Comparison of ENCODE assay signal across 23 cellular contexts in the genomic region with DNA sequence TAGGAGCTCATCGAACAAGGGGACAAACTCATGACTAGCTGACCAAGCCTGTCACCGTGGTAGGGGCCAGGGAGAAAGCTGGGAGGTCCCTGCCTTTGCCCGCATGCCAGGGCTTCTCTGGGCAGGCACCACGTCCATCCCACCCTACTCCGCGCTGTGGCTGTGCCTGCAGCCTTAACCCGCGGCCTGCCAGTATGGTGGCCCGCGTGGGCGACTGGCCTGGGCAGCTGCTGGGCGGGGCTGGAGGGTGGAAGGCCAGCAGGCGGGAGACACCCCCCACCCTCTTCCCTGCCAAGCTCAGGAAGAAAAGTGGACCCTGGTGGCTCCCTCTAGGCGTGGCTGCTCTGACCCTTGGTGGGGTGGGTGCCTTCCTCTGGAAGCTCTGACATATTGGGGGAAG.
"Had no signal": no experiment of that assay in that cellular context is flagged by ENCODE, and none has a peak within 500 bp of the region (broad histone marks: within the 10 kb centered on the region; RNA-seq: fewer than 3 reads in every experiment).

No MANE protein-coding gene starts in this region.

- H3K27me3 Mint-ChIP-seq: activated naive CD8-positive, alpha-beta T cell treated with anti-CD3 and anti-CD28 coated beads for 36 hours; central memory CD8-positive, alpha-beta T cell; stimulated activated memory B cell treated with anti-CD40 and anti-IgM and Interleukin-4, amounts not matched to agents 10 μg/mL and 1 μg/mL and 100 μg/mL, for 72 hours had no signal

- H3K4me1 Mint-ChIP-seq: activated naive CD8-positive, alpha-beta T cell treated with anti-CD3 and anti-CD28 coated beads for 36 hours had no signal

- H3K9me3 Mint-ChIP-seq: activated CD4-positive, alpha-beta memory T cell treated with anti-CD3 and anti-CD28 coated beads for 36 hours; activated naive CD8-positive, alpha-beta T cell treated with anti-CD3 and anti-CD28 coated beads for 36 hours; central memory CD8-positive, alpha-beta T cell; endodermal cell; stimulated activated memory B cell treated with anti-CD40 and anti-IgM and Interleukin-4, amounts not matched to agents 10 μg/mL and 1 μg/mL and 100 μg/mL, for 72 hours had no signal

- H3K36me3 Mint-ChIP-seq: stimulated activated memory B cell treated with anti-CD40 and anti-IgM and Interleukin-4, amounts not matched to agents 10 μg/mL and 1 μg/mL and 100 μg/mL, for 72 hours had no signal

- H3K36me3 ChIP-seq: breast epithelium, colonic mucosa, gastroesophageal sphincter, stomach, suprapubic skin, tibial nerve had no signal

- H3K27ac ChIP-seq: breast epithelium, colonic mucosa, gastroesophageal sphincter, stomach, suprapubic skin had no signal

- H3K27ac Mint-ChIP-seq: activated CD4-positive, alpha-beta memory T cell treated with anti-CD3 and anti-CD28 coated beads for 36 hours; activated naive CD8-positive, alpha-beta T cell treated with anti-CD3 and anti-CD28 coated beads for 36 hours; endodermal cell; stimulated activated memory B cell treated with anti-CD40 and anti-IgM and Interleukin-4, amounts not matched to agents 10 μg/mL and 1 μg/mL and 100 μg/mL, for 72 hours had no signal

- H3K4me3 ChIP-seq: breast epithelium, colonic mucosa, gastroesophageal sphincter, stomach, suprapubic skin, tibial nerve had no signal

- H3K9me3 ChIP-seq: breast epithelium, colonic mucosa, gastroesophageal sphincter, stomach, suprapubic skin, tibial nerve had no signal

- H3K27me3 ChIP-seq: breast epithelium, colonic mucosa, gastroesophageal sphincter, suprapubic skin, tibial nerve had no signal

- DNase-seq: activated CD4-positive, alpha-beta memory T cell treated with anti-CD3 and anti-CD28 coated beads for 36 hours; activated CD4-positive, alpha-beta T cell treated with anti-CD3 and anti-CD28 coated beads for 1 hour; activated naive CD4-positive, alpha-beta T cell treated with Interleukin-2 at 50 U/mL for 16 hours; activated naive CD8-positive, alpha-beta T cell treated with anti-CD3 and anti-CD28 coated beads for 36 hours; activated T-cell treated with anti-CD3 and anti-CD28 coated beads, Interleukin-2, amount 50 U/mL, for 48 hours; colonic mucosa; head of caudate nucleus; hypothalamus; left cardiac atrium; occipital lobe; posterior cingulate gyrus; small intestine; stimulated activated CD4-positive, alpha-beta T cell treated with anti-CD3 and anti-CD28 coated beads, Interleukin-15, amount 100 ng/mL, for 24 hours; stomach; T-helper 9 cell had no signal

- ATAC-seq: gastroesophageal sphincter; left cardiac atrium; sciatic nerve; stimulated activated memory B cell treated with anti-CD40 and anti-IgM and Interleukin-4, amounts not matched to agents 10 μg/mL and 1 μg/mL and 100 μg/mL, for 72 hours had no signal

- H3K4me3 Mint-ChIP-seq: activated CD4-positive, alpha-beta memory T cell treated with anti-CD3 and anti-CD28 coated beads for 36 hours; activated naive CD8-positive, alpha-beta T cell treated with anti-CD3 and anti-CD28 coated beads for 36 hours; central memory CD8-positive, alpha-beta T cell; endodermal cell; stimulated activated memory B cell treated with anti-CD40 and anti-IgM and Interleukin-4, amounts not matched to agents 10 μg/mL and 1 μg/mL and 100 μg/mL, for 72 hours had no signal

- H3K4me1 ChIP-seq: breast epithelium, colonic mucosa had no signal
